In the genomic region with DNA sequence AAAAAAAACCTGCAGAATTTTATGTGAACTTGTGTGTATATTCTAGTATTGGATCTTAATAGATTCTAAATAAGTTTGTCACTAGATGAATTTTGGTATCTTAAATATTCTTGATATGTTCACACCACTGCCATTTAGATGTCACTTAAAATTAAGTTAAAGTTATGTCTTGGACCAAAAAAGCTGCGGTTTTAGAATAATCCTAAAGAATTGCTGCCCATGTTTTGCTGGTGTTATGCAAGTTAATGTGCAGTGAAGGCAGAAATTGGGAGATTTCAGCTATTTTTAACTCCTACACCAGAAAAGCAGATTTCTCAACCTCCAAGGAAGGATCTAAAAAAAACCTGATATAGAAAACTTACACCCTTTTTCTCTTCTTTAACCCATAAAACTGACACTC, we compare ENCODE assay signal across 8 cellular contexts. TPM values are rescaled to one million over a fixed set of nuclear protein-coding genes. Genes with fewer than 3 reads are reported as not detected.
DNase-seq lines count a peak whose midpoint lies in the region; ATAC-seq and TF ChIP-seq lines count a peak whose summit lies in the region.

No MANE protein-coding gene starts in this region.

- H3K4me1 Mint-ChIP-seq in Calu3 (ENCODE audit: low read depth, unreplicated experiment), result no peaks in the 10 kb centered on the region
- peaks cover 23 to 25% of the 10 kb centered on the region in 2 donors for H3K4me1 Mint-ChIP-seq in natural killer cell treated with Interleukin-12 subunit alpha and Interleukin-12 subunit beta and Interleukin-15 and Interleukin-18, amount 100 ng/mL, for 72 hours (ENCODE audit: low read depth in 2 of 2)

- no TSS peak for BruUV-seq in Calu3 (replicated peaks; lab: Mats Ljungman, UMichigan)

- no peaks in the 10 kb centered on the region for H3K27me3 Mint-ChIP-seq in Calu3 (ENCODE audit: unreplicated experiment)
- no peaks in the 10 kb centered on the region for H3K27me3 Mint-ChIP-seq in natural killer cell treated with Interleukin-12 subunit alpha and Interleukin-12 subunit beta and Interleukin-15 and Interleukin-18, amount 100 ng/mL, for 72 hours

- peak overlapping the region; percentile 91 for H3K27ac Mint-ChIP-seq in Calu3 (ENCODE audit: unreplicated experiment)
- H3K27ac Mint-ChIP-seq in natural killer cell treated with Interleukin-12 subunit alpha and Interleukin-12 subunit beta and Interleukin-15 and Interleukin-18, amount 100 ng/mL, for 72 hours, result peak overlapping the region; percentile 90 to 91

- peaks cover 3% of the 10 kb centered on the region for H3K36me3 ChIP-seq in NT2/D1 (ENCODE audit: insufficient read depth, insufficient read length, low read length)

- no peaks in the 10 kb centered on the region for H3K9me3 Mint-ChIP-seq in Calu3 (ENCODE audit: low read depth, unreplicated experiment)
- H3K9me3 Mint-ChIP-seq in natural killer cell treated with Interleukin-12 subunit alpha and Interleukin-12 subunit beta and Interleukin-15 and Interleukin-18, amount 100 ng/mL, for 72 hours, result no peaks in the 10 kb centered on the region

- DNase-seq in Calu3 (no peak), NT2/D1 (ENCODE audit: low read depth, low spot score) (no peak), dorsolateral prefrontal cortex (no peak), amniotic stem cell (lab: John Stamatoyannopoulos, UW) (no peak), ecto neural progenitor cell (ENCODE audit: low spot score) (no peak)
- no peak for DNase-seq in natural killer cell treated with Interleukin-12 subunit alpha and Interleukin-12 subunit beta and Interleukin-15 and Interleukin-18, amount 100 ng/mL, for 72 hours (ENCODE audit: low spot score)
- no peak for DNase-seq in stimulated activated CD4-positive, alpha-beta T cell treated with anti-CD3 and anti-CD28 coated beads, Interleukin-2, amount 100 ng/mL, for 24 hours

- H3K9me3 ChIP-seq in NT2/D1 (ENCODE audit: insufficient read depth, low read length), result peaks cover 17% of the 10 kb centered on the region

- H3K4me3 Mint-ChIP-seq in Calu3 (ENCODE audit: low read depth, unreplicated experiment), result peak overlapping the region; percentile 100
- H3K4me3 Mint-ChIP-seq in natural killer cell treated with Interleukin-12 subunit alpha and Interleukin-12 subunit beta and Interleukin-15 and Interleukin-18, amount 100 ng/mL, for 72 hours, result peak overlapping the region; percentile 97

- intact Hi-C loops in Calu3 (cut with micrococcal nuclease; ENCODE audit: unreplicated experiment) (loop anchor here (2.0 kb wide), 1 partner anchor 64 kb away; no protein-coding TSS in a partner anchor), dorsolateral prefrontal cortex (cut with DNase I) (loop anchor here in 1 of 2 donors (5.0 to 10.0 kb wide), 2 partner anchors 62 to 990 kb away; a partner anchor contains a TSS)

- no peak for ATAC-seq in natural killer cell treated with Interleukin-12 subunit alpha and Interleukin-12 subunit beta and Interleukin-15 and Interleukin-18, amount 100 ng/mL, for 72 hours
- ATAC-seq in HG03045 (IDR thresholded peaks at IDR 0.05; ENCODE audit: unreplicated experiment), result no peak

- peak overlapping the region; percentile 87 for H3K4me3 ChIP-seq in NT2/D1 (ENCODE audit: insufficient read length, low read depth)
- H3K4me3 ChIP-seq in dorsolateral prefrontal cortex, result peak overlapping the region; percentile 58 to 97 (median 86)

- peaks cover 26% of the 10 kb centered on the region for H3K36me3 Mint-ChIP-seq in Calu3 (ENCODE audit: insufficient read depth, unreplicated experiment)
- no peaks in the 10 kb centered on the region for H3K36me3 Mint-ChIP-seq in natural killer cell treated with Interleukin-12 subunit alpha and Interleukin-12 subunit beta and Interleukin-15 and Interleukin-18, amount 100 ng/mL, for 72 hours

- H3K9ac ChIP-seq in NT2/D1 (ENCODE audit: insufficient read length, low read depth), result peak overlapping the region; percentile 95

- H3K27me3 ChIP-seq in NT2/D1 (ENCODE audit: insufficient read depth, insufficient read length) (no peaks in the 10 kb centered on the region), dorsolateral prefrontal cortex (no peaks in the 10 kb centered on the region)

- no peaks in the 10 kb centered on the region for H3K4me1 ChIP-seq in NT2/D1 (ENCODE audit: insufficient read depth, insufficient read length)

- TF ChIP-seq CTCF in Calu3 (IDR thresholded peaks at IDR 0.05; ENCODE audit: unreplicated experiment) (no peak), dorsolateral prefrontal cortex (IDR thresholded peaks at IDR 0.05 in 54 of 56, conservative IDR thresholded peaks at IDR 0.05 in 2 of 56; ENCODE audit: low read depth in 1 of 56, partially characterized antibody in 56 of 56) (no peak)

- CTCF ChIA-PET in Calu3 (lab: Charles Lee), result interaction anchor here (1.2 kb wide), 1 partner anchor 110 kb away, joined by 5 read pairs; no protein-coding TSS in a partner anchor

- H3K27ac ChIP-seq in dorsolateral prefrontal cortex, result peak overlapping the region in 54 of 59 donors; percentile 70 to 97 (median 93)

RNA-seq across cellular contexts. Expression of a gene that starts 0.7 kb away (rescaled TPM):
- total RNA-seq in Calu3 (2022) (19.2 and 21.6 TPM in 2 replicates), dorsolateral prefrontal cortex (10 to 100 TPM; 41.2 to 86.9 (median 60.5) TPM)
- 10 to 100 TPM; 40.1 to 49.6 TPM for total RNA-seq in natural killer cell treated with Interleukin-12 subunit alpha and Interleukin-12 subunit beta and Interleukin-15 and Interleukin-18, amount 100 ng/mL, for 72 hours
